ENCODE assay signal across 1 cellular context in the genomic region with DNA sequence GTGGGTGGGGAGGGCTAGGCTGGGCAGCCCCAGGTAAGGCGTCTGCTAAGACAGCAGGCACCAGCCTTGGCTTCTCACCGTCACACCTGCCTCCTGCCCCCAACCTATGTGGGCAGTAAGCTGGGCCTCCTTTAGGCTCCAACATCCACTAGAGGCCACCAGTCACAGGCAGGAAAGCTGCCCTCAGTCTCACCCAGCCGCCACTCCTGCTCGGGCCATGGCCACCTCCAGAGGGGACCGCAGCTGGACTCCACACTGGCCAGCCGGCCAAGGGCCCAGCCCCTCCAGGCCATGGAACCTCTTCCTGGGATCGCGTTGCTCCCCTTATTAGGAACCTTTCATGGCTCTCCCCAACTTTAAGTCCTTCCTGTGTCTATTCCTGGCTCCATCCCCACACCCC.
TF ChIP-seq lines count a peak whose summit lies in the region.

No MANE protein-coding gene starts in this region.

TF ChIP-seq in GM23338, 12 proteins besides CTCF, POLR2A, EP300 and RAD21 (continued from another document):
- TF ChIP-seq, protein P1, sequence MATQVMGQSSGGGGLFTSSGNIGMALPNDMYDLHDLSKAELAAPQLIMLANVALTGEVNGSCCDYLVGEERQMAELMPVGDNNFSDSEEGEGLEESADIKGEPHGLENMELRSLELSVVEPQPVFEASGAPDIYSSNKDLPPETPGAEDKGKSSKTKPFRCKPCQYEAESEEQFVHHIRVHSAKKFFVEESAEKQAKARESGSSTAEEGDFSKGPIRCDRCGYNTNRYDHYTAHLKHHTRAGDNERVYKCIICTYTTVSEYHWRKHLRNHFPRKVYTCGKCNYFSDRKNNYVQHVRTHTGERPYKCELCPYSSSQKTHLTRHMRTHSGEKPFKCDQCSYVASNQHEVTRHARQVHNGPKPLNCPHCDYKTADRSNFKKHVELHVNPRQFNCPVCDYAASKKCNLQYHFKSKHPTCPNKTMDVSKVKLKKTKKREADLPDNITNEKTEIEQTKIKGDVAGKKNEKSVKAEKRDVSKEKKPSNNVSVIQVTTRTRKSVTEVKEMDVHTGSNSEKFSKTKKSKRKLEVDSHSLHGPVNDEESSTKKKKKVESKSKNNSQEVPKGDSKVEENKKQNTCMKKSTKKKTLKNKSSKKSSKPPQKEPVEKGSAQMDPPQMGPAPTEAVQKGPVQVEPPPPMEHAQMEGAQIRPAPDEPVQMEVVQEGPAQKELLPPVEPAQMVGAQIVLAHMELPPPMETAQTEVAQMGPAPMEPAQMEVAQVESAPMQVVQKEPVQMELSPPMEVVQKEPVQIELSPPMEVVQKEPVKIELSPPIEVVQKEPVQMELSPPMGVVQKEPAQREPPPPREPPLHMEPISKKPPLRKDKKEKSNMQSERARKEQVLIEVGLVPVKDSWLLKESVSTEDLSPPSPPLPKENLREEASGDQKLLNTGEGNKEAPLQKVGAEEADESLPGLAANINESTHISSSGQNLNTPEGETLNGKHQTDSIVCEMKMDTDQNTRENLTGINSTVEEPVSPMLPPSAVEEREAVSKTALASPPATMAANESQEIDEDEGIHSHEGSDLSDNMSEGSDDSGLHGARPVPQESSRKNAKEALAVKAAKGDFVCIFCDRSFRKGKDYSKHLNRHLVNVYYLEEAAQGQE (IDR thresholded peaks at IDR 0.05; ENCODE audit: unreplicated experiment), result no peak
- TF ChIP-seq, protein P2, sequence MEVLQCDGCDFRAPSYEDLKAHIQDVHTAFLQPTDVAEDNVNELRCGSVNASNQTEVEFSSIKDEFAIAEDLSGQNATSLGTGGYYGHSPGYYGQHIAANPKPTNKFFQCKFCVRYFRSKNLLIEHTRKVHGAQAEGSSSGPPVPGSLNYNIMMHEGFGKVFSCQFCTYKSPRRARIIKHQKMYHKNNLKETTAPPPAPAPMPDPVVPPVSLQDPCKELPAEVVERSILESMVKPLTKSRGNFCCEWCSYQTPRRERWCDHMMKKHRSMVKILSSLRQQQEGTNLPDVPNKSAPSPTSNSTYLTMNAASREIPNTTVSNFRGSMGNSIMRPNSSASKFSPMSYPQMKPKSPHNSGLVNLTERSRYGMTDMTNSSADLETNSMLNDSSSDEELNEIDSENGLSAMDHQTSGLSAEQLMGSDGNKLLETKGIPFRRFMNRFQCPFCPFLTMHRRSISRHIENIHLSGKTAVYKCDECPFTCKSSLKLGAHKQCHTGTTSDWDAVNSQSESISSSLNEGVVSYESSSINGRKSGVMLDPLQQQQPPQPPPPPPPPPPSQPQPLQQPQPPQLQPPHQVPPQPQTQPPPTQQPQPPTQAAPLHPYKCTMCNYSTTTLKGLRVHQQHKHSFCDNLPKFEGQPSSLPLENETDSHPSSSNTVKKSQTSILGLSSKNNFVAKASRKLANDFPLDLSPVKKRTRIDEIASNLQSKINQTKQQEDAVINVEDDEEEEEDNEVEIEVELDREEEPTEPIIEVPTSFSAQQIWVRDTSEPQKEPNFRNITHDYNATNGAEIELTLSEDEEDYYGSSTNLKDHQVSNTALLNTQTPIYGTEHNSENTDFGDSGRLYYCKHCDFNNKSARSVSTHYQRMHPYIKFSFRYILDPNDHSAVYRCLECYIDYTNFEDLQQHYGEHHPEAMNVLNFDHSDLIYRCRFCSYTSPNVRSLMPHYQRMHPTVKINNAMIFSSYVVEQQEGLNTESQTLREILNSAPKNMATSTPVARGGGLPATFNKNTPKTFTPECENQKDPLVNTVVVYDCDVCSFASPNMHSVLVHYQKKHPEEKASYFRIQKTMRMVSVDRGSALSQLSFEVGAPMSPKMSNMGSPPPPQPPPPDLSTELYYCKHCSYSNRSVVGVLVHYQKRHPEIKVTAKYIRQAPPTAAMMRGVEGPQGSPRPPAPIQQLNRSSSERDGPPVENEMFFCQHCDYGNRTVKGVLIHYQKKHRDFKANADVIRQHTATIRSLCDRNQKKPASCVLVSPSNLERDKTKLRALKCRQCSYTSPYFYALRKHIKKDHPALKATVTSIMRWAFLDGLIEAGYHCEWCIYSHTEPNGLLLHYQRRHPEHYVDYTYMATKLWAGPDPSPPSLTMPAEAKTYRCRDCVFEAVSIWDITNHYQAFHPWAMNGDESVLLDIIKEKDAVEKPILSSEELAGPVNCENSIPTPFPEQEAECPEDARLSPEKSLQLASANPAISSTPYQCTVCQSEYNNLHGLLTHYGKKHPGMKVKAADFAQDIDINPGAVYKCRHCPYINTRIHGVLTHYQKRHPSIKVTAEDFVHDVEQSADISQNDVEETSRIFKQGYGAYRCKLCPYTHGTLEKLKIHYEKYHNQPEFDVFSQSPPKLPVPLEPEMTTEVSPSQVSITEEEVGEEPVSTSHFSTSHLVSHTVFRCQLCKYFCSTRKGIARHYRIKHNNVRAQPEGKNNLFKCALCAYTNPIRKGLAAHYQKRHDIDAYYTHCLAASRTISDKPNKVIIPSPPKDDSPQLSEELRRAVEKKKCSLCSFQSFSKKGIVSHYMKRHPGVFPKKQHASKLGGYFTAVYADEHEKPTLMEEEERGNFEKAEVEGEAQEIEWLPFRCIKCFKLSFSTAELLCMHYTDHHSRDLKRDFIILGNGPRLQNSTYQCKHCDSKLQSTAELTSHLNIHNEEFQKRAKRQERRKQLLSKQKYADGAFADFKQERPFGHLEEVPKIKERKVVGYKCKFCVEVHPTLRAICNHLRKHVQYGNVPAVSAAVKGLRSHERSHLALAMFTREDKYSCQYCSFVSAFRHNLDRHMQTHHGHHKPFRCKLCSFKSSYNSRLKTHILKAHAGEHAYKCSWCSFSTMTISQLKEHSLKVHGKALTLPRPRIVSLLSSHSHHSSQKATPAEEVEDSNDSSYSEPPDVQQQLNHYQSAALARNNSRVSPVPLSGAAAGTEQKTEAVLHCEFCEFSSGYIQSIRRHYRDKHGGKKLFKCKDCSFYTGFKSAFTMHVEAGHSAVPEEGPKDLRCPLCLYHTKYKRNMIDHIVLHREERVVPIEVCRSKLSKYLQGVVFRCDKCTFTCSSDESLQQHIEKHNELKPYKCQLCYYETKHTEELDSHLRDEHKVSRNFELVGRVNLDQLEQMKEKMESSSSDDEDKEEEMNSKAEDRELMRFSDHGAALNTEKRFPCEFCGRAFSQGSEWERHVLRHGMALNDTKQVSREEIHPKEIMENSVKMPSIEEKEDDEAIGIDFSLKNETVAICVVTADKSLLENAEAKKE (CRISPR knock-in tag; IDR thresholded peaks at IDR 0.05), result no peak
